18 cellular contexts compared by ENCODE assay signal in genomic region chr13:69683921-69684663, GRCh38.
DNase-seq lines count a peak whose midpoint lies in the region; ATAC-seq and TF ChIP-seq lines count a peak whose summit lies in the region.
"Had no signal": no experiment of that assay in that cellular context is flagged by ENCODE, and none has a peak within 500 bp of the region (broad histone marks: within the 10 kb centered on the region; RNA-seq: fewer than 3 reads in every experiment).

No MANE protein-coding gene starts in this region.

- H3K36me3 ChIP-seq in BE2C (no peaks in the 10 kb centered on the region), body of pancreas (replicated peaks in 1 of 2; ENCODE audit: insufficient read depth in 1 of 2, low read depth in 2 of 2) (no peaks in the 10 kb centered on the region)

- H3K4me1 ChIP-seq in BE2C = peaks cover 14% of the 10 kb centered on the region
- H3K4me1 ChIP-seq in body of pancreas = peaks cover 13% of the 10 kb centered on the region

- no peak for TF ChIP-seq CTCF in BE2C (IDR thresholded peaks at IDR 0.05; ENCODE audit: low read depth, low read length)
- no peak for TF ChIP-seq CTCF in body of pancreas (IDR thresholded peaks at IDR 0.05)

- H3K27me3 ChIP-seq in BE2C (no peaks in the 10 kb centered on the region), body of pancreas (no peaks in the 10 kb centered on the region)

- DNase-seq in BE2C = peak; percentile 22
- peak in 3 of 4 donors; percentile 6 to 49 (median 15) for DNase-seq in body of pancreas
- DNase-seq in activated gamma-delta T cell (lab: John Stamatoyannopoulos, UW) = no peak
- no peak for DNase-seq in inferior parietal cortex (ENCODE audit: extremely low spot score)
- DNase-seq in COR-L47 (lab: John Stamatoyannopoulos, UW) = no peak
- DNase-seq in NCI-H1694 (lab: John Stamatoyannopoulos, UW) = no peak
- DNase-seq: activated B cell treated with CpG ODN at 0.5 μM for 24 hours; activated effector memory CD4-positive, alpha-beta T cell treated with Interleukin-2 at 50 U/mL for 16 hours; caudate nucleus; GDM1; IMR-90; NCI-H2227 treated with DMSO at 0.1 percent for 48 hours; SIG-M5; stimulated activated CD4-positive, alpha-beta T cell treated with anti-CD3 and anti-CD28 coated beads, Interleukin-15, amount 100 ng/mL, for 24 hours had no signal

- H3K4me3 ChIP-seq in BE2C (ENCODE audit: low read depth, low read length) (no peak overlapping the region), body of pancreas (no peak overlapping the region)

- no peak for TF ChIP-seq POLR2A in body of pancreas (IDR thresholded peaks at IDR 0.05)

- no peaks in the 10 kb centered on the region for H3K9me3 ChIP-seq in BE2C
- peaks cover 0 to 6% (median 0%) of the 10 kb centered on the region in 3 donors for H3K9me3 ChIP-seq in body of pancreas

- 13 to 25% methylated on average over 3 of the region's 3 CpGs for WGBS in body of pancreas, 2 donors

- intact Hi-C loops in body of pancreas (cut with DNase I) = no loop called here

- ATAC-seq in GM21360 (IDR thresholded peaks at IDR 0.05; ENCODE audit: unreplicated experiment) = peak; percentile 66
- ATAC-seq in HG03439 (IDR thresholded peaks at IDR 0.05; ENCODE audit: unreplicated experiment) = peak; percentile 49
- peak; percentile 58 for ATAC-seq in body of pancreas
- ATAC-seq: natural killer cell treated with Interleukin-12 subunit alpha and Interleukin-12 subunit beta and Interleukin-15 and Interleukin-18, amount 100 ng/mL, for 72 hours; stimulated activated memory B cell treated with anti-CD40 and anti-IgM and Interleukin-4, amounts not matched to agents 10 μg/mL and 1 μg/mL and 100 μg/mL, for 72 hours had no signal

- H3K27ac ChIP-seq in body of pancreas = peak overlapping the region in 2 of 4 donors; percentile 1 to 38

Comparison
In these comparisons a context has a peak if more than half of its experiments do, and no peak if none do; other contexts are left out.
1. DNase-seq: peak in BE2C (single experiment) and body of pancreas (3 of 4); none in activated gamma-delta T cell (single experiment), inferior parietal cortex (single experiment), COR-L47 (single experiment) and NCI-H1694 (single experiment).
2. Peak in every context shown above with its lines, with median percentiles within 50 percentile points of each other: ATAC-seq.